ENCODE assay signal across 1 cellular context in genomic region chr21:38965910-38966504, GRCh38.
TF ChIP-seq lines count a peak whose summit lies in the region.

No MANE protein-coding gene starts in this region.

TF ChIP-seq in K562, 482 proteins besides CTCF, POLR2A, EP300 and RAD21 (continued from another document and continues in another):
- TF ChIP-seq ZBTB11 (CRISPR knock-in tag; IDR thresholded peaks at IDR 0.05) (peak in 1 of 3 experiments; percentile 63; a peak in 1 of 6 replicates), ELF1 (tag; IDR thresholded peaks at IDR 0.05) (peak; percentile 43; the same call in 1 of the 2 replicates), MCM2 (IDR thresholded peaks at IDR 0.05; ENCODE audit: low read depth) (no peak), ATF7 (IDR thresholded peaks at IDR 0.05) (no peak), ZBTB26 (CRISPR knock-in tag; IDR thresholded peaks at IDR 0.05) (no peak), SRSF9 (IDR thresholded peaks at IDR 0.05; ENCODE audit: borderline replicate concordance, low read depth, low read length) (no peak), ZBTB5 (IDR thresholded peaks at IDR 0.05) (no peak), NFE2 (IDR thresholded peaks at IDR 0.05; ENCODE audit: low read depth) (no peak), ZC3H8 (IDR thresholded peaks at IDR 0.05) (no peak), KLF13 (tag; IDR thresholded peaks at IDR 0.05; ENCODE audit: borderline replicate concordance, low read depth) (no peak), PHB2 (IDR thresholded peaks at IDR 0.05; ENCODE audit: low read depth) (no peak), BCL6 (CRISPR knock-in tag; IDR thresholded peaks at IDR 0.05) (no peak), RBM39 (optimal IDR thresholded peaks at IDR 0.05; ENCODE audit: low read depth, low read length) (no peak), SMAD1 (IDR thresholded peaks at IDR 0.05; ENCODE audit: low read depth, low read length, partially characterized antibody) (no peak), TSC22D4 (tag; IDR thresholded peaks at IDR 0.05) (no peak), HMG20B (CRISPR knock-in tag; IDR thresholded peaks at IDR 0.05) (no peak), DEAF1 (CRISPR knock-in tag; IDR thresholded peaks at IDR 0.05) (0 out of 2 replicates have a peak, but pooled peaks have one; percentile 9), HDAC8 (tag; IDR thresholded peaks at IDR 0.05) (no peak), ZNF12 (CRISPR knock-in tag; IDR thresholded peaks at IDR 0.05) (peak; percentile 98), HNRNPK (IDR thresholded peaks at IDR 0.05; ENCODE audit: low read depth, low read length, poor library complexity, severe bottlenecking) (no peak), CREB5 (CRISPR knock-in tag; IDR thresholded peaks at IDR 0.05) (no peak), ZNF740 (CRISPR knock-in tag; IDR thresholded peaks at IDR 0.05) (no peak), ZNF740 (tag; IDR thresholded peaks at IDR 0.05) (no peak), COPS2 (conservative IDR thresholded peaks at IDR 0.05) (no peak), SMARCA5 (IDR thresholded peaks at IDR 0.05) (no peak), PHTF2 (CRISPR knock-in tag; IDR thresholded peaks at IDR 0.05) (no peak), ESRRA (IDR thresholded peaks at IDR 0.05; ENCODE audit: borderline replicate concordance, low read depth) (no peak), HMGXB4 (CRISPR knock-in tag; IDR thresholded peaks at IDR 0.05) (no peak), ZNF140 (CRISPR knock-in tag; IDR thresholded peaks at IDR 0.05) (no peak), NR4A1 (CRISPR knock-in tag; IDR thresholded peaks at IDR 0.05) (no peak), NR4A1 (tag; IDR thresholded peaks at IDR 0.05) (no peak), ZKSCAN8 (CRISPR knock-in tag; IDR thresholded peaks at IDR 0.05) (no peak), SMARCA4 (IDR thresholded peaks at IDR 0.05) (no peak), SIN3A (IDR thresholded peaks at IDR 0.05; ENCODE audit: borderline replicate concordance in 2 of 2, control insufficient read depth in 1 of 2, low read depth in 2 of 2, low read length in 2 of 2) (no peak), TBP (optimal IDR thresholded peaks at IDR 0.05; ENCODE audit: low read depth, low read length) (no peak), DDX20 (tag; IDR thresholded peaks at IDR 0.05; ENCODE audit: low read depth) (no peak), RB1 (IDR thresholded peaks at IDR 0.05; ENCODE audit: low read depth) (no peak), TEAD4 (IDR thresholded peaks at IDR 0.05; ENCODE audit: low read length) (no peak), TEAD4 (CRISPR knock-in tag; IDR thresholded peaks at IDR 0.05; ENCODE audit: borderline replicate concordance) (no peak), IRF2 (CRISPR knock-in tag; IDR thresholded peaks at IDR 0.05) (no peak), ZNF121 (CRISPR knock-in tag; conservative IDR thresholded peaks at IDR 0.05) (no peak), HOMEZ (CRISPR knock-in tag; IDR thresholded peaks at IDR 0.05) (no peak), ZNF57 (CRISPR knock-in tag; IDR thresholded peaks at IDR 0.05) (no peak), TGIF2 (CRISPR knock-in tag; IDR thresholded peaks at IDR 0.05) (no peak), RBFOX2 (IDR thresholded peaks at IDR 0.05; ENCODE audit: low read depth, low read length) (peak; percentile 57), THAP7 (CRISPR knock-in tag; IDR thresholded peaks at IDR 0.05) (no peak), L3MBTL2 (IDR thresholded peaks at IDR 0.05) (peak; percentile 84), ZNF778 (CRISPR knock-in tag; IDR thresholded peaks at IDR 0.05) (no peak), E2F4 (CRISPR knock-in tag; IDR thresholded peaks at IDR 0.05; ENCODE audit: low read depth) (no peak), RNF219 (CRISPR knock-in tag; IDR thresholded peaks at IDR 0.05) (no peak)
